In genomic region chr13:83312194-83312593, GRCh38 we compare ENCODE assay signal across 20 cellular contexts.
DNase-seq lines count a peak whose midpoint lies in the region; FAIRE-seq and TF ChIP-seq lines count a peak whose summit lies in the region.
"Had no signal": no experiment of that assay in that cellular context is flagged by ENCODE, and none has a peak within 500 bp of the region (broad histone marks: within the 10 kb centered on the region; RNA-seq: fewer than 3 reads in every experiment).

No MANE protein-coding gene starts in this region.

- H3K27me3 Mint-ChIP-seq in Calu3 (ENCODE audit: unreplicated experiment) (no peaks in the 10 kb centered on the region), mesothelial cell of epicardium (ENCODE audit: low read depth) (no peaks in the 10 kb centered on the region)

- CTCF ChIA-PET in Calu3 (lab: Charles Lee): no interaction called here

- no peak overlapping the region for H3K4me3 Mint-ChIP-seq in Calu3 (ENCODE audit: low read depth, unreplicated experiment)
- no peak overlapping the region for H3K4me3 Mint-ChIP-seq in mesothelial cell of epicardium
- H3K4me3 Mint-ChIP-seq: CD14-positive monocyte, H9 had no signal

- FAIRE-seq in H54 (lab: Jason Lieb, UNC): peak; percentile 30

- no peaks in the 10 kb centered on the region for H3K9me3 Mint-ChIP-seq in Calu3 (ENCODE audit: low read depth, unreplicated experiment)
- H3K9me3 Mint-ChIP-seq in mesothelial cell of epicardium: peaks cover 3% of the 10 kb centered on the region
- H3K9me3 Mint-ChIP-seq: H9 had no signal

- intact Hi-C loops in Calu3 (cut with micrococcal nuclease; ENCODE audit: unreplicated experiment): no loop called here

- H3K4me3 ChIP-seq in epithelial cell of esophagus (ENCODE audit: low read length): no peak overlapping the region
- H3K4me3 ChIP-seq: SJCRH30 had no signal

- DNase-seq in H54 (ENCODE audit: insufficient read length, low spot score): no peak
- DNase-seq in amniotic epithelial cell (ENCODE audit: low read depth): peak; percentile 8
- DNase-seq in epithelial cell of esophagus (ENCODE audit: low read depth): peak; percentile 22
- DNase-seq in DMS 273 (lab: John Stamatoyannopoulos, UW; ENCODE audit: unreplicated experiment): no peak
- DNase-seq in Calu3: no peak
- DNase-seq in stimulated activated CD4-positive, alpha-beta T cell treated with anti-CD3 and anti-CD28 coated beads, Interleukin-2, amount 100 ng/mL, for 24 hours: no peak
- no peak for DNase-seq in mesothelial cell of epicardium (ENCODE audit: low spot score in 2 of 2, unreplicated experiment in 2 of 2)
- DNase-seq: ACHN, AML-193, DMS153, H9, KBM-7, MV-4-11, NCI-H1417 treated with DMSO at 0.1 percent for 48 hours, NCI-H1930, NCI-H2171, NCI-H774, PC-3 had no signal

- TF ChIP-seq CTCF in epithelial cell of esophagus (IDR thresholded peaks at IDR 0.05; ENCODE audit: insufficient read depth, low read depth, low read length, missing control alignments) (no peak), Calu3 (IDR thresholded peaks at IDR 0.05; ENCODE audit: unreplicated experiment) (no peak), mesothelial cell of epicardium (IDR thresholded peaks at IDR 0.05; ENCODE audit: unreplicated experiment) (no peak)

- H3K27ac Mint-ChIP-seq in Calu3 (ENCODE audit: unreplicated experiment): no peak overlapping the region
- no peak overlapping the region for H3K27ac Mint-ChIP-seq in mesothelial cell of epicardium
- H3K27ac Mint-ChIP-seq: CD14-positive monocyte, H9 had no signal

- H3K4me1 Mint-ChIP-seq in Calu3 (ENCODE audit: low read depth, unreplicated experiment) (no peaks in the 10 kb centered on the region), mesothelial cell of epicardium (peaks cover 14% of the 10 kb centered on the region)
- H3K4me1 Mint-ChIP-seq: CD14-positive monocyte, H9 had no signal

- H3K36me3 Mint-ChIP-seq in Calu3 (ENCODE audit: insufficient read depth, unreplicated experiment) (no peaks in the 10 kb centered on the region), mesothelial cell of epicardium (no peaks in the 10 kb centered on the region)
- H3K36me3 Mint-ChIP-seq: CD14-positive monocyte had no signal

- BruUV-seq in Calu3 (replicated peaks; lab: Mats Ljungman, UMichigan): no TSS peak

- TF ChIP-seq POLR2A in H54 (IDR thresholded peaks at IDR 0.05; ENCODE audit: low read depth, low read length): no peak

Comparison
In these comparisons a context has a peak if more than half of its experiments do, and no peak if none do; other contexts are left out.
1. DNase-seq: peak in amniotic epithelial cell (single experiment) and epithelial cell of esophagus (single experiment); none in H54 (single experiment), DMS 273 (single experiment), Calu3 (single experiment), stimulated activated CD4-positive, alpha-beta T cell treated with anti-CD3 and anti-CD28 coated beads, Interleukin-2, amount 100 ng/mL, for 24 hours (0 of 2) and mesothelial cell of epicardium (0 of 2).